In the genomic region with DNA sequence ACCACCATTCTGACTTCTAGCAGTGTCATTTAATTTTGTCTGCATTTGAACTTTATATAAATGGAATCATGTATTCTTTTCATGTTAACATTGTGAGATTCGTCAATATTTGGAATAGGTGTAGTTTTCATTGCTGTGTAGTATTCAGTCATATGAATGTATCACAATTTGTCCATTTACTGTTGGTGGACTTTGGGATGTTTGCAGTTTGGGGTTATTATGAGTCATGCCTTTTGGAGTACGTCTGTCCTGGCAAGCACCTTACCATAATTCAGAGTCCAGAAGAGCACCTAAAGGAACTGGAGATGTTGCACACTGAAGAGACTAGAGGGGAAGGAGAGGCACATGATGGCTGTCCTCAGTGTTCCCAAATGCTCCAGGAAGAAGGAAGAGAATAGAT, we compare ENCODE assay signal across 21 cellular contexts. TPM values are rescaled to one million over a fixed set of nuclear protein-coding genes. Genes with fewer than 3 reads are reported as not detected.
DNase-seq lines count a peak whose midpoint lies in the region; ATAC-seq and TF ChIP-seq lines count a peak whose summit lies in the region.
"Had no signal": no experiment of that assay in that cellular context is flagged by ENCODE, and none has a peak within 500 bp of the region (broad histone marks: within the 10 kb centered on the region; RNA-seq: fewer than 3 reads in every experiment).

No MANE protein-coding gene starts in this region.

- ATAC-seq in activated T-cell treated with anti-CD3 and anti-CD28 coated beads, Interleukin-2, amount 50 U/mL, for 72 hours (replicated peaks in 1 of 2), result no peak
- ATAC-seq in T-helper 17 cell (no peak), GM21381 (IDR thresholded peaks at IDR 0.05; ENCODE audit: unreplicated experiment) (no peak), HG02938 (IDR thresholded peaks at IDR 0.05; ENCODE audit: unreplicated experiment) (no peak)
- no peak for ATAC-seq in stimulated activated naive B cell treated with anti-CD40 and anti-IgM and Interleukin-4, amounts not matched to agents 10 μg/mL and 1 μg/mL and 100 μg/mL, for 72 hours (replicated peaks)
- ATAC-seq: GM12878, K562 had no signal

- H3K4me1 Mint-ChIP-seq in activated T-cell treated with anti-CD3 and anti-CD28 coated beads, Interleukin-2, amount 50 U/mL, for 72 hours (ENCODE audit: low read depth), result peaks cover 33% of the 10 kb centered on the region
- peaks cover 34% of the 10 kb centered on the region for H3K4me1 Mint-ChIP-seq in T-helper 17 cell
- peaks cover 26 to 39% of the 10 kb centered on the region in 2 donors for H3K4me1 Mint-ChIP-seq in immature natural killer cell
- peaks cover 28 to 46% of the 10 kb centered on the region in 2 donors for H3K4me1 Mint-ChIP-seq in stimulated activated naive B cell treated with anti-CD40 and anti-IgM and Interleukin-4, amounts not matched to agents 10 μg/mL and 1 μg/mL and 100 μg/mL, for 72 hours

- WGBS in suprapubic skin, result 60% methylated on average over 2 of the region's 2 CpGs

- TF ChIP-seq CTCF in suprapubic skin (IDR thresholded peaks at IDR 0.05), result no peak

- peaks cover 6 to 16% of the 10 kb centered on the region in 2 donors for H3K36me3 Mint-ChIP-seq in activated T-cell treated with anti-CD3 and anti-CD28 coated beads, Interleukin-2, amount 50 U/mL, for 72 hours (ENCODE audit: insufficient read depth in 2 of 2)
- peaks cover 9% of the 10 kb centered on the region for H3K36me3 Mint-ChIP-seq in T-helper 17 cell (ENCODE audit: low read depth)
- peaks cover 4 to 20% (median 14%) of the 10 kb centered on the region in 3 donors for H3K36me3 Mint-ChIP-seq in immature natural killer cell
- H3K36me3 Mint-ChIP-seq in stimulated activated naive B cell treated with anti-CD40 and anti-IgM and Interleukin-4, amounts not matched to agents 10 μg/mL and 1 μg/mL and 100 μg/mL, for 72 hours, result peaks cover 38 to 55% of the 10 kb centered on the region in 2 donors

- H3K27ac ChIP-seq in suprapubic skin, result no peak overlapping the region
- H3K27ac ChIP-seq: C4-2B, coronary artery had no signal

- no peak overlapping the region for H3K4me3 ChIP-seq in suprapubic skin
- H3K4me3 ChIP-seq: coronary artery, GM12878, K562, spleen had no signal

- H3K4me1 ChIP-seq in suprapubic skin, result peaks cover 45% of the 10 kb centered on the region

- no peak for DNase-seq in activated T-cell treated with anti-CD3 and anti-CD28 coated beads, Interleukin-2, amount 50 U/mL, for 72 hours
- DNase-seq in activated T-cell treated with anti-CD3 and anti-CD28 coated beads, Interleukin-2, amount 50 U/mL, for 1 hour, result no peak
- no peak for DNase-seq in T-helper 17 cell
- no peak for DNase-seq in immature natural killer cell
- no peak for DNase-seq in stimulated activated naive B cell treated with anti-CD40 and anti-IgM and Interleukin-4, amounts not matched to agents 10 μg/mL and 1 μg/mL and 100 μg/mL, for 72 hours
- DNase-seq in suprapubic skin (ENCODE audit: low spot score in 2 of 2), result no peak
- DNase-seq: ACHN; endodermal cell; NCI-H187; nucleus accumbens; SIG-M5; spleen; stimulated activated CD4-positive, alpha-beta T cell treated with anti-CD3 and anti-CD28 coated beads, Interleukin-4, amount 100 ng/mL, for 24 hours; T-helper 1 cell had no signal

- H3K9me3 Mint-ChIP-seq in activated T-cell treated with anti-CD3 and anti-CD28 coated beads, Interleukin-2, amount 50 U/mL, for 72 hours, result no peaks in the 10 kb centered on the region
- no peaks in the 10 kb centered on the region for H3K9me3 Mint-ChIP-seq in immature natural killer cell
- H3K9me3 Mint-ChIP-seq in stimulated activated naive B cell treated with anti-CD40 and anti-IgM and Interleukin-4, amounts not matched to agents 10 μg/mL and 1 μg/mL and 100 μg/mL, for 72 hours, result no peaks in the 10 kb centered on the region
- H3K9me3 Mint-ChIP-seq: brain, endodermal cell had no signal

- no peaks in the 10 kb centered on the region for H3K27me3 ChIP-seq in suprapubic skin
- H3K27me3 ChIP-seq: spleen had no signal

- no peak overlapping the region for H3K4me3 Mint-ChIP-seq in activated T-cell treated with anti-CD3 and anti-CD28 coated beads, Interleukin-2, amount 50 U/mL, for 72 hours
- H3K4me3 Mint-ChIP-seq in T-helper 17 cell (no peak overlapping the region), immature natural killer cell (no peak overlapping the region)
- no peak overlapping the region for H3K4me3 Mint-ChIP-seq in stimulated activated naive B cell treated with anti-CD40 and anti-IgM and Interleukin-4, amounts not matched to agents 10 μg/mL and 1 μg/mL and 100 μg/mL, for 72 hours
- H3K4me3 Mint-ChIP-seq: endodermal cell had no signal

- peak overlapping the region; percentile 61 for H3K27ac Mint-ChIP-seq in activated T-cell treated with anti-CD3 and anti-CD28 coated beads, Interleukin-2, amount 50 U/mL, for 72 hours
- H3K27ac Mint-ChIP-seq in T-helper 17 cell (peak overlapping the region; percentile 70), immature natural killer cell (peak overlapping the region in 4 of 6 donors; percentile 19 to 79 (median 63))
- peak overlapping the region; percentile 20 for H3K27ac Mint-ChIP-seq in stimulated activated naive B cell treated with anti-CD40 and anti-IgM and Interleukin-4, amounts not matched to agents 10 μg/mL and 1 μg/mL and 100 μg/mL, for 72 hours
- H3K27ac Mint-ChIP-seq: endodermal cell had no signal

- H3K9me3 ChIP-seq in T-helper 17 cell (ENCODE audit: control insufficient read depth, low read length, poor library complexity, severe bottlenecking) (no peaks in the 10 kb centered on the region), suprapubic skin (no peaks in the 10 kb centered on the region)
- H3K9me3 ChIP-seq: spleen had no signal

- H3K27me3 Mint-ChIP-seq in activated T-cell treated with anti-CD3 and anti-CD28 coated beads, Interleukin-2, amount 50 U/mL, for 72 hours (ENCODE audit: low read depth), result no peaks in the 10 kb centered on the region
- H3K27me3 Mint-ChIP-seq in T-helper 17 cell (no peaks in the 10 kb centered on the region), immature natural killer cell (ENCODE audit: low read depth in 3 of 3) (peaks cover 11 to 21% (median 16%) of the 10 kb centered on the region in 3 donors)
- H3K27me3 Mint-ChIP-seq in stimulated activated naive B cell treated with anti-CD40 and anti-IgM and Interleukin-4, amounts not matched to agents 10 μg/mL and 1 μg/mL and 100 μg/mL, for 72 hours, result no peaks in the 10 kb centered on the region
- H3K27me3 Mint-ChIP-seq: brain had no signal

- TF ChIP-seq POLR2A in suprapubic skin (IDR thresholded peaks at IDR 0.05), result no peak

- no peak for TF ChIP-seq EP300 in suprapubic skin (IDR thresholded peaks at IDR 0.05)

- peaks cover 18% of the 10 kb centered on the region for H3K36me3 ChIP-seq in suprapubic skin

RNA-seq across cellular contexts. Expression of a gene that starts 3.1 kb away (rescaled TPM):
- 10 to 100 TPM; 38.0 to 38.5 TPM for total RNA-seq in activated T-cell treated with anti-CD3 and anti-CD28 coated beads, Interleukin-2, amount 50 U/mL, for 72 hours
- total RNA-seq in T-helper 17 cell (10 to 100 TPM; 31.6 to 38.1 TPM), suprapubic skin (10 to 100 TPM; 24.8 to 54.9 (median 36.1) TPM)
- polyA plus RNA-seq in immature natural killer cell, result 10 to 100 TPM; 49.2 to 91.0 (median 62.7) TPM

RNA-seq across cellular contexts. Expression of a gene that starts 16.8 kb away (rescaled TPM):
- total RNA-seq in activated T-cell treated with anti-CD3 and anti-CD28 coated beads, Interleukin-2, amount 50 U/mL, for 72 hours, result 1 to 10 TPM; 3.2 to 4.7 TPM
- 1 to 10 TPM; 1.1 to 2.0 TPM for total RNA-seq in T-helper 17 cell
- polyA plus RNA-seq in immature natural killer cell, result 1 to 10 TPM in 1 of 3 donors, under 1 TPM in 1, not detected in 1; 0.76 to 1.0 TPM
- 1 to 10 TPM; 3.8 to 6.7 (median 5.0) TPM for total RNA-seq in suprapubic skin

RNA-seq across cellular contexts. Expression of a gene that starts 17.0 kb away (rescaled TPM):
- total RNA-seq in activated T-cell treated with anti-CD3 and anti-CD28 coated beads, Interleukin-2, amount 50 U/mL, for 72 hours, result 10 to 100 TPM; 60.2 to 63.5 TPM
- total RNA-seq in T-helper 17 cell (10 to 100 TPM; 57.8 to 64.5 TPM), suprapubic skin (10 to 100 TPM; 65.6 to 89.7 (median 76.5) TPM)
- polyA plus RNA-seq in immature natural killer cell, result 10 to 100 TPM; 19.3 to 87.3 (median 24.6) TPM

RNA-seq across cellular contexts. Expression of a gene that starts 41.9 kb away (rescaled TPM):
- 1 to 10 TPM; 3.7 TPM for total RNA-seq in activated T-cell treated with anti-CD3 and anti-CD28 coated beads, Interleukin-2, amount 50 U/mL, for 72 hours
- total RNA-seq in T-helper 17 cell, result 1 to 10 TPM; 1.4 to 1.5 TPM
- polyA plus RNA-seq in immature natural killer cell, result 1 to 10 TPM in 1 of 3 donors, under 1 TPM in 2; 0.09 to 1.1 (median 0.16) TPM
- 10 to 100 TPM; 11.5 to 22.9 (median 16.1) TPM for total RNA-seq in suprapubic skin

RNA-seq across cellular contexts. Expression of a gene that starts 46.1 kb away (rescaled TPM):
- total RNA-seq in activated T-cell treated with anti-CD3 and anti-CD28 coated beads, Interleukin-2, amount 50 U/mL, for 72 hours, result 10 to 100 TPM; 52.9 to 64.7 TPM
- 10 to 100 TPM; 86.9 to 90.5 TPM for total RNA-seq in T-helper 17 cell
- 10 to 100 TPM in 1 of 3 donors, 1 to 10 TPM in 2; 1.9 to 38.9 (median 2.8) TPM for polyA plus RNA-seq in immature natural killer cell
- 10 to 100 TPM; 42.9 to 50.0 (median 44.6) TPM for total RNA-seq in suprapubic skin

Comparison
In these comparisons a context has a peak if more than half of its experiments do, and no peak if none do; other contexts are left out.
1. H3K27ac Mint-ChIP-seq: peak in every context shown above with its lines; median percentile 70 in T-helper 17 cell; 63 in immature natural killer cell; 61 in activated T-cell treated with anti-CD3 and anti-CD28 coated beads, Interleukin-2, amount 50 U/mL, for 72 hours; 20 in stimulated activated naive B cell treated with anti-CD40 and anti-IgM and Interleukin-4, amounts not matched to agents 10 μg/mL and 1 μg/mL and 100 μg/mL, for 72 hours.